In the genomic region with DNA sequence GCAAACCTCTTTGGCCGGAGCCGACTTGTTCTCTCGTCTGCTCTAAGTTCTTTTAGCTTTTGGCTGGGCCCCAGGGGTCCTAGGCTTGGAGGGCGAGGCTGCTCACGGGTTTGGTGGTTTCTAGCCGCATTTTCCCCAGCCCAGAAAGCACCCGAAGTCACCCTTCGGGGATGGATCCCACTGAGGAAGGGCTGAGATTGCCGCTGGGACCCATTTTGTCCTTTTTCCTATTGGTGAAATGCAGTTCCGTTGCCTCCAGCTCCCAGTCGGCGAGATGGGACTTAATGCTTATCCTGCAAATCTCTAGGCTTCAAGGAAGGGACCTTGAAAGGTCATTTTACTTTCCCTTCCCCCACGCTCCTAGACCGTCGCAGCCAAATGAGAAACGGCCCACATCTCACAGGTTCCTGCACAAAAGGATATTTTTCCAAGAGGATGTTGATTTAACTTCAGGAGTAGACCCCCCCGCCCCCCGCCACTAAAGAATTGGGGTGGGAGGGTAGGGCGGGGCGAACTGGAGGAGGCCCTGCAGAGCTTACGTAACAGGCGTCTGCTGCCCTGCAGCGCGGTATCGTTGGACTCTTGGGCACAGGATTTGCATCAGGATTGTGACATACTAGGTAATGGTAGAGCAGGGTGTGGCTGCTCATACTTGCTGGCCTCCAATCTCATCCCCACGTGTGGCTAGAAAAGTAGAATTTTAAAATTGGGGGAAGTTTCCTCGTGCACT, we compare ENCODE assay signal across 8 cellular contexts. TPM values are rescaled to one million over a fixed set of nuclear protein-coding genes. Genes with fewer than 3 reads are reported as not detected.
DNase-seq lines count a peak whose midpoint lies in the region; ATAC-seq and TF ChIP-seq lines count a peak whose summit lies in the region.

No MANE protein-coding gene starts in this region.

- no peak for TF ChIP-seq CTCF in cardiac muscle cell (IDR thresholded peaks at IDR 0.05; ENCODE audit: low read depth, low read length)

- peak; percentile 25 for ATAC-seq in HG03432 (IDR thresholded peaks at IDR 0.05; ENCODE audit: unreplicated experiment)

- H3K36me3 ChIP-seq in cardiac muscle cell = no peaks in the 10 kb centered on the region

- H3K27ac ChIP-seq in adipose tissue (ENCODE audit: low read depth, low read length) (peak overlapping the region; percentile 92), cardiac muscle cell (peak overlapping the region; percentile 82)

- H3K27me3 ChIP-seq in cardiac muscle cell = no peaks in the 10 kb centered on the region

- peak; percentile 70 for DNase-seq in DMS 273 (lab: John Stamatoyannopoulos, UW; ENCODE audit: unreplicated experiment)
- DNase-seq in DMS 273 treated with DMSO at 0.1 percent for 48 hours (lab: John Stamatoyannopoulos, UW) = no peak
- DNase-seq in OCI-M1 (lab: John Stamatoyannopoulos, UW) = peak; percentile 72
- DNase-seq in cardiac muscle cell (ENCODE audit: low read depth in 1 of 2, low spot score in 1 of 2) = peak; percentile 17 to 60
- DNase-seq in pons (ENCODE audit: low spot score) = peak; percentile 28
- DNase-seq in COR-L47 (lab: John Stamatoyannopoulos, UW) = no peak

- WGBS in adipose tissue, 3 donors = 0 to 28% (median 1%) methylated on average over 22 to 27 of the region's 27 CpGs

- H3K4me1 ChIP-seq in cardiac muscle cell (ENCODE audit: low read depth) = peaks cover 4% of the 10 kb centered on the region

- no peaks in the 10 kb centered on the region for H3K9me3 ChIP-seq in cardiac muscle cell (ENCODE audit: low read depth)

- peak overlapping the region; percentile 84 for H3K4me3 ChIP-seq in cardiac muscle cell

RNA-seq across cellular contexts. Expression of gene PGK1, which starts 0.6 kb away (rescaled TPM):
- polyA plus RNA-seq in adipose tissue (100 to 1,000 TPM in 2 of 3 donors, 10 to 100 TPM in 1; 63.5 to 217 (median 145) TPM), cardiac muscle cell (1,198 and 1,568 TPM in 2 replicates)
- total RNA-seq in cardiac muscle cell = 602 and 938 TPM in 2 replicates

RNA-seq across cellular contexts. Expression of gene TAF9B, which starts 34.8 kb away (rescaled TPM):
- polyA plus RNA-seq in adipose tissue (10 to 100 TPM in 2 of 3 donors, 1 to 10 TPM in 1; 4.7 to 18.8 (median 11.0) TPM), cardiac muscle cell (18.3 and 20.3 TPM in 2 replicates)
- total RNA-seq in cardiac muscle cell = 9.6 and 10.4 TPM in 2 replicates

Comparison
In these comparisons a context has a peak if more than half of its experiments do, and no peak if none do; other contexts are left out.
1. DNase-seq: peak in DMS 273 (single experiment), OCI-M1 (single experiment), cardiac muscle cell (2 of 2) and pons (single experiment); none in DMS 273 treated with DMSO at 0.1 percent for 48 hours (single experiment) and COR-L47 (single experiment).